Comparison of ENCODE assay signal across 1 cellular context in the genomic region with DNA sequence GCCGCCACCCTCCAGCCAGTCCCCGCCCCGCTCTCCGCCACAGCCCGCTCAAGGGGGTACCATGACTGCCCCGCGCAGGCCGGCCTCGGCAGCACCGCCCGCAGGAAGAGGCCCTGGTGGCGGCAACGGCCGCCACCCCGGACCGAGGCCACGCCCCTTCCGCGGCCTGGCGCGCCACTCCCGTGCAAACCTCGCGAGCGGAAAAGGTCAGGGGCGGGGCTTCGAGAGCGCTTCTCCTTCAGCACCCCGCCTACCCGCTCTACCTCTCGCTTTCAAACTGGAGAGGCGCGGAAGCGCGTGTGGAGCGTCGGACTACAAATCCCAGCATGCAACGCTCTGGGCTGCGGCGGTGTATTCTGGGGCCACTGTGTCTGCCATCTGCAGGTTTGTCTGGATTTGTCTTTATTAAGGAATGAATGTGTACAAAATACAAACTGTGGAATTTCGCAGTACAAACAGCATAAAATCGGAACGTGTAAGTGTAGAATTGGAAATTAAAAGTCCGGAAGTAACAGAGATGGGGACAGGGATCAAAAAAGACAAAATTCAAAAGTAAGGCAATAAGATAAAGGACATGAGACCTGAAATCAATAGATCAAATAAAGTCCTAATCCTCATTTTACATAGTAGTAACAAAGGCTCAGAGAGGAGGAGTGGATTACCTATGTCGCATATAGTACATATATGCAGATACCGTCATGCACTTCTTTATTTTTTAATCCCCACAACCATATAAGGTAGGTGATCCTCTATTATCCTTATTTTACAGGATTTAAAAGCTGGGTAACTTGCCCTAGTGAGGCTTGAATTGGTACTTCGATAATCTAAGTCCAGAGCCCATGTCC.
TF ChIP-seq lines count a peak whose summit lies in the region.

No MANE protein-coding gene starts in this region.

TF ChIP-seq in GM12878, 131 proteins besides CTCF, POLR2A, EP300 and RAD21 (continued from another document and continues in another):
- no peak for TF ChIP-seq HDAC6 (IDR thresholded peaks at IDR 0.05; ENCODE audit: unreplicated experiment)
- no peak for TF ChIP-seq ZNF207 (IDR thresholded peaks at IDR 0.05; ENCODE audit: borderline replicate concordance)
- TF ChIP-seq, protein P1, sequence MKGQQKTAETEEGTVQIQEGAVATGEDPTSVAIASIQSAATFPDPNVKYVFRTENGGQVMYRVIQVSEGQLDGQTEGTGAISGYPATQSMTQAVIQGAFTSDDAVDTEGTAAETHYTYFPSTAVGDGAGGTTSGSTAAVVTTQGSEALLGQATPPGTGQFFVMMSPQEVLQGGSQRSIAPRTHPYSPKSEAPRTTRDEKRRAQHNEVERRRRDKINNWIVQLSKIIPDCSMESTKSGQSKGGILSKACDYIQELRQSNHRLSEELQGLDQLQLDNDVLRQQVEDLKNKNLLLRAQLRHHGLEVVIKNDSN (IDR thresholded peaks at IDR 0.05; ENCODE audit: borderline replicate concordance, extremely low read length, insufficient read depth, low read depth, low read length): no peak
- TF ChIP-seq, protein P2, sequence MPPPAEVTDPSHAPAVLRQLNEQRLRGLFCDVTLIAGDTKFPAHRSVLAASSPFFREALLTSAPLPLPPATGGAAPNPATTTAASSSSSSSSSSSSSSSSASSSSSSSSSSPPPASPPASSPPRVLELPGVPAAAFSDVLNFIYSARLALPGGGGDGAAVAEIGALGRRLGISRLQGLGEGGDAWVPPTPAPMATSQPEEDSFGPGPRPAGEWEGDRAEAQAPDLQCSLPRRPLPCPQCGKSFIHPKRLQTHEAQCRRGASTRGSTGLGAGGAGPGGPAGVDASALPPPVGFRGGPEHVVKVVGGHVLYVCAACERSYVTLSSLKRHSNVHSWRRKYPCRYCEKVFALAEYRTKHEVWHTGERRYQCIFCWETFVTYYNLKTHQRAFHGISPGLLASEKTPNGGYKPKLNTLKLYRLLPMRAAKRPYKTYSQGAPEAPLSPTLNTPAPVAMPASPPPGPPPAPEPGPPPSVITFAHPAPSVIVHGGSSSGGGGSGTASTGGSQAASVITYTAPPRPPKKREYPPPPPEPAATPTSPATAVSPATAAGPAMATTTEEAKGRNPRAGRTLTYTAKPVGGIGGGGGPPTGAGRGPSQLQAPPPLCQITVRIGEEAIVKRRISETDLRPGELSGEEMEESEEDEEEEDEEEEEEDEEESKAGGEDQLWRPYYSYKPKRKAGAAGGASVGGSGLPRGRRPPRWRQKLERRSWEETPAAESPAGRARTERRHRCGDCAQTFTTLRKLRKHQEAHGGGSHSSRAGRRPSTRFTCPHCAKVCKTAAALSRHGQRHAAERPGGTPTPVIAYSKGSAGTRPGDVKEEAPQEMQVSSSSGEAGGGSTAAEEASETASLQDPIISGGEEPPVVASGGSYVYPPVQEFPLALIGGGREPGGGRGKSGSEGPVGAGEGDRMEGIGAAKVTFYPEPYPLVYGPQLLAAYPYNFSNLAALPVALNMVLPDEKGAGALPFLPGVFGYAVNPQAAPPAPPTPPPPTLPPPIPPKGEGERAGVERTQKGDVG (CRISPR knock-in tag; IDR thresholded peaks at IDR 0.05): no peak
- no peak for TF ChIP-seq ZBED1 (IDR thresholded peaks at IDR 0.05; ENCODE audit: borderline replicate concordance)
- TF ChIP-seq ASH2L (IDR thresholded peaks at IDR 0.05; ENCODE audit: borderline replicate concordance, low read depth): no peak
- peak; percentile 11; the same call in 1 of the 2 replicates for TF ChIP-seq TAF1 (IDR thresholded peaks at IDR 0.05; ENCODE audit: borderline replicate concordance, low read depth, low read length)
- TF ChIP-seq, protein P3, sequence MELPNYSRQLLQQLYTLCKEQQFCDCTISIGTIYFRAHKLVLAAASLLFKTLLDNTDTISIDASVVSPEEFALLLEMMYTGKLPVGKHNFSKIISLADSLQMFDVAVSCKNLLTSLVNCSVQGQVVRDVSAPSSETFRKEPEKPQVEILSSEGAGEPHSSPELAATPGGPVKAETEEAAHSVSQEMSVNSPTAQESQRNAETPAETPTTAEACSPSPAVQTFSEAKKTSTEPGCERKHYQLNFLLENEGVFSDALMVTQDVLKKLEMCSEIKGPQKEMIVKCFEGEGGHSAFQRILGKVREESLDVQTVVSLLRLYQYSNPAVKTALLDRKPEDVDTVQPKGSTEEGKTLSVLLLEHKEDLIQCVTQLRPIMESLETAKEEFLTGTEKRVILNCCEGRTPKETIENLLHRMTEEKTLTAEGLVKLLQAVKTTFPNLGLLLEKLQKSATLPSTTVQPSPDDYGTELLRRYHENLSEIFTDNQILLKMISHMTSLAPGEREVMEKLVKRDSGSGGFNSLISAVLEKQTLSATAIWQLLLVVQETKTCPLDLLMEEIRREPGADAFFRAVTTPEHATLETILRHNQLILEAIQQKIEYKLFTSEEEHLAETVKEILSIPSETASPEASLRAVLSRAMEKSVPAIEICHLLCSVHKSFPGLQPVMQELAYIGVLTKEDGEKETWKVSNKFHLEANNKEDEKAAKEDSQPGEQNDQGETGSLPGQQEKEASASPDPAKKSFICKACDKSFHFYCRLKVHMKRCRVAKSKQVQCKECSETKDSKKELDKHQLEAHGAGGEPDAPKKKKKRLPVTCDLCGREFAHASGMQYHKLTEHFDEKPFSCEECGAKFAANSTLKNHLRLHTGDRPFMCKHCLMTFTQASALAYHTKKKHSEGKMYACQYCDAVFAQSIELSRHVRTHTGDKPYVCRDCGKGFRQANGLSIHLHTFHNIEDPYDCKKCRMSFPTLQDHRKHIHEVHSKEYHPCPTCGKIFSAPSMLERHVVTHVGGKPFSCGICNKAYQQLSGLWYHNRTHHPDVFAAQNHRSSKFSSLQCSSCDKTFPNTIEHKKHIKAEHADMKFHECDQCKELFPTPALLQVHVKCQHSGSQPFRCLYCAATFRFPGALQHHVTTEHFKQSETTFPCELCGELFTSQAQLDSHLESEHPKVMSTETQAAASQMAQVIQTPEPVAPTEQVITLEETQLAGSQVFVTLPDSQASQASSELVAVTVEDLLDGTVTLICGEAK (IDR thresholded peaks at IDR 0.05; ENCODE audit: borderline replicate concordance): peak; percentile 86
- peak; percentile 20 for TF ChIP-seq MXI1 (IDR thresholded peaks at IDR 0.05; ENCODE audit: low read depth, low read length)
- peak; percentile 61; the same call in 2 of the 3 replicates for TF ChIP-seq POU2F2 (IDR thresholded peaks at IDR 0.05; ENCODE audit: borderline replicate concordance, low read depth, low read length)
- TF ChIP-seq CBX5 (IDR thresholded peaks at IDR 0.05; ENCODE audit: low read depth): peak; percentile 45; the same call in 1 of the 2 replicates
- TF ChIP-seq NBN (IDR thresholded peaks at IDR 0.05): no peak; the same call in 1 of the 2 replicates
- peak; percentile 60 to 76; a peak in 3 of 4 replicates for TF ChIP-seq BHLHE40 (IDR thresholded peaks at IDR 0.05; ENCODE audit: borderline replicate concordance in 1 of 2, low read depth in 2 of 2, low read length in 1 of 2)
- TF ChIP-seq NRF1 (conservative IDR thresholded peaks at IDR 0.05; ENCODE audit: low read depth, low read length): no peak
- TF ChIP-seq BACH1 (IDR thresholded peaks at IDR 0.05; ENCODE audit: borderline replicate concordance): no peak
- TF ChIP-seq SPI1 (IDR thresholded peaks at IDR 0.05; ENCODE audit: borderline replicate concordance, insufficient read depth, low read depth, low read length): peak; percentile 47; the same call in 1 of the 2 replicates
- peak; percentile 7; the same call in 1 of the 2 replicates for TF ChIP-seq SMC3 (IDR thresholded peaks at IDR 0.05; ENCODE audit: borderline replicate concordance, low read length)
- TF ChIP-seq MEF2B (IDR thresholded peaks at IDR 0.05; ENCODE audit: partially characterized antibody, poor library complexity, severe bottlenecking): no peak
- no peak for TF ChIP-seq BCLAF1 (IDR thresholded peaks at IDR 0.05)
- peak; percentile 34 for TF ChIP-seq RELA (IDR thresholded peaks at IDR 0.05; ENCODE audit: borderline replicate concordance, partially characterized antibody)
- TF ChIP-seq, protein P4, sequence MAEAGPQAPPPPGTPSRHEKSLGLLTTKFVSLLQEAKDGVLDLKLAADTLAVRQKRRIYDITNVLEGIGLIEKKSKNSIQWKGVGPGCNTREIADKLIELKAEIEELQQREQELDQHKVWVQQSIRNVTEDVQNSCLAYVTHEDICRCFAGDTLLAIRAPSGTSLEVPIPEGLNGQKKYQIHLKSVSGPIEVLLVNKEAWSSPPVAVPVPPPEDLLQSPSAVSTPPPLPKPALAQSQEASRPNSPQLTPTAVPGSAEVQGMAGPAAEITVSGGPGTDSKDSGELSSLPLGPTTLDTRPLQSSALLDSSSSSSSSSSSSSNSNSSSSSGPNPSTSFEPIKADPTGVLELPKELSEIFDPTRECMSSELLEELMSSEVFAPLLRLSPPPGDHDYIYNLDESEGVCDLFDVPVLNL (IDR thresholded peaks at IDR 0.05; ENCODE audit: low read depth, low read length): peak; percentile 88
- TF ChIP-seq RAD51 (IDR thresholded peaks at IDR 0.05): 0 out of 2 replicates have a peak, but pooled peaks have one; percentile 9
- TF ChIP-seq ZNF274 (IDR thresholded peaks at IDR 0.05; ENCODE audit: insufficient read depth, insufficient read length): no peak
- TF ChIP-seq NFIC (IDR thresholded peaks at IDR 0.05; ENCODE audit: low read depth, low read length): no peak
- TF ChIP-seq SREBF2 (IDR thresholded peaks at IDR 0.05; ENCODE audit: low read length): no peak
- 0 out of 2 replicates have a peak, but pooled peaks have one; percentile 67 for TF ChIP-seq TARDBP (IDR thresholded peaks at IDR 0.05; ENCODE audit: borderline replicate concordance)
- TF ChIP-seq EED (IDR thresholded peaks at IDR 0.05; ENCODE audit: low read depth): no peak
- TF ChIP-seq RB1 (IDR thresholded peaks at IDR 0.05; ENCODE audit: borderline replicate concordance): no peak
- peak; percentile 69 for TF ChIP-seq BRCA1 (IDR thresholded peaks at IDR 0.05; ENCODE audit: low read depth, low read length)
- TF ChIP-seq, protein P5, sequence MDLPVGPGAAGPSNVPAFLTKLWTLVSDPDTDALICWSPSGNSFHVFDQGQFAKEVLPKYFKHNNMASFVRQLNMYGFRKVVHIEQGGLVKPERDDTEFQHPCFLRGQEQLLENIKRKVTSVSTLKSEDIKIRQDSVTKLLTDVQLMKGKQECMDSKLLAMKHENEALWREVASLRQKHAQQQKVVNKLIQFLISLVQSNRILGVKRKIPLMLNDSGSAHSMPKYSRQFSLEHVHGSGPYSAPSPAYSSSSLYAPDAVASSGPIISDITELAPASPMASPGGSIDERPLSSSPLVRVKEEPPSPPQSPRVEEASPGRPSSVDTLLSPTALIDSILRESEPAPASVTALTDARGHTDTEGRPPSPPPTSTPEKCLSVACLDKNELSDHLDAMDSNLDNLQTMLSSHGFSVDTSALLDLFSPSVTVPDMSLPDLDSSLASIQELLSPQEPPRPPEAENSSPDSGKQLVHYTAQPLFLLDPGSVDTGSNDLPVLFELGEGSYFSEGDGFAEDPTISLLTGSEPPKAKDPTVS (IDR thresholded peaks at IDR 0.05; ENCODE audit: low read depth, low read length): no peak
- no peak for TF ChIP-seq RBBP5 (conservative IDR thresholded peaks at IDR 0.05)
- peak; percentile 79; the same call in 1 of the 2 replicates for TF ChIP-seq CREM (IDR thresholded peaks at IDR 0.05; ENCODE audit: low read depth)
- TF ChIP-seq, protein P6, sequence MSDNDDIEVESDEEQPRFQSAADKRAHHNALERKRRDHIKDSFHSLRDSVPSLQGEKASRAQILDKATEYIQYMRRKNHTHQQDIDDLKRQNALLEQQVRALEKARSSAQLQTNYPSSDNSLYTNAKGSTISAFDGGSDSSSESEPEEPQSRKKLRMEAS (IDR thresholded peaks at IDR 0.05; ENCODE audit: low read depth, low read length): peak; percentile 54
- no peak for TF ChIP-seq CREB1 (IDR thresholded peaks at IDR 0.05; ENCODE audit: low read depth)
- TF ChIP-seq MEF2A (IDR thresholded peaks at IDR 0.05; ENCODE audit: insufficient read depth, low read depth, low read length): 0 out of 2 replicates have a peak, but pooled peaks have one; percentile 41
- 0 out of 2 replicates have a peak, but pooled peaks have one; percentile 2 for TF ChIP-seq DPF2 (IDR thresholded peaks at IDR 0.05)
- TF ChIP-seq PML (IDR thresholded peaks at IDR 0.05; ENCODE audit: low read length): no peak; the same call in none of the 2 replicates
- TF ChIP-seq, protein P7, sequence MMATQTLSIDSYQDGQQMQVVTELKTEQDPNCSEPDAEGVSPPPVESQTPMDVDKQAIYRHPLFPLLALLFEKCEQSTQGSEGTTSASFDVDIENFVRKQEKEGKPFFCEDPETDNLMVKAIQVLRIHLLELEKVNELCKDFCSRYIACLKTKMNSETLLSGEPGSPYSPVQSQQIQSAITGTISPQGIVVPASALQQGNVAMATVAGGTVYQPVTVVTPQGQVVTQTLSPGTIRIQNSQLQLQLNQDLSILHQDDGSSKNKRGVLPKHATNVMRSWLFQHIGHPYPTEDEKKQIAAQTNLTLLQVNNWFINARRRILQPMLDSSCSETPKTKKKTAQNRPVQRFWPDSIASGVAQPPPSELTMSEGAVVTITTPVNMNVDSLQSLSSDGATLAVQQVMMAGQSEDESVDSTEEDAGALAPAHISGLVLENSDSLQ (IDR thresholded peaks at IDR 0.05): peak; percentile 45; the same call in 1 of the 2 replicates
- peak; percentile 20 for TF ChIP-seq SP1 (IDR thresholded peaks at IDR 0.05; ENCODE audit: low read depth, low read length)
- no peak for TF ChIP-seq TBL1XR1 (IDR thresholded peaks at IDR 0.05; ENCODE audit: low read depth, low read length)
- TF ChIP-seq MYB (IDR thresholded peaks at IDR 0.05; ENCODE audit: borderline replicate concordance, low read depth, low read length): no peak
- peak; percentile 96 for TF ChIP-seq HCFC1 (IDR thresholded peaks at IDR 0.05; ENCODE audit: low read length)
- TF ChIP-seq CHD2 (IDR thresholded peaks at IDR 0.05; ENCODE audit: borderline replicate concordance, low read depth, low read length): peak; percentile 97
- TF ChIP-seq EGR1 (IDR thresholded peaks at IDR 0.05; ENCODE audit: borderline replicate concordance in 1 of 2, low read depth in 2 of 2, low read length in 2 of 2): no peak
- peak; percentile 90 for TF ChIP-seq YY1 (IDR thresholded peaks at IDR 0.05; ENCODE audit: low read depth, low read length)
- peak; percentile 73 for TF ChIP-seq SREBF1 (IDR thresholded peaks at IDR 0.05; ENCODE audit: low read length)
